ENCODE assay signal across 8 cellular contexts in genomic region chr6:121055572-121056163, GRCh38.
DNase-seq lines count a peak whose midpoint lies in the region; ATAC-seq, FAIRE-seq and TF ChIP-seq lines count a peak whose summit lies in the region.

No MANE protein-coding gene starts in this region.

- ATAC-seq in activated CD8-positive, alpha-beta memory T cell treated with anti-CD3 and anti-CD28 coated beads, Interleukin-2, amount 10 ng/mL, durations not matched to agents 7 days and 5 days = peak; percentile 36
- ATAC-seq in SK-N-SH treated with all-trans-retinoic acid at 6 μM for 48 hours = peak; percentile 96

- no peak overlapping the region for H3K4me3 Mint-ChIP-seq in activated CD8-positive, alpha-beta memory T cell treated with anti-CD3 and anti-CD28 coated beads, Interleukin-2, amount 10 ng/mL, durations not matched to agents 7 days and 5 days

- H3K9me3 Mint-ChIP-seq in activated CD8-positive, alpha-beta memory T cell treated with anti-CD3 and anti-CD28 coated beads, Interleukin-2, amount 10 ng/mL, durations not matched to agents 7 days and 5 days (ENCODE audit: low read depth) = no peaks in the 10 kb centered on the region

- no peak for FAIRE-seq in H54 (lab: Jason Lieb, UNC)

- H3K27me3 Mint-ChIP-seq in activated CD8-positive, alpha-beta memory T cell treated with anti-CD3 and anti-CD28 coated beads, Interleukin-2, amount 10 ng/mL, durations not matched to agents 7 days and 5 days = no peaks in the 10 kb centered on the region

- TF ChIP-seq POLR2A in H54 (IDR thresholded peaks at IDR 0.05; ENCODE audit: low read depth, low read length) = no peak

- H3K4me3 ChIP-seq in fibroblast of villous mesenchyme (ENCODE audit: low read depth, low read length) = no peak overlapping the region

- no peak for DNase-seq in activated CD8-positive, alpha-beta memory T cell treated with anti-CD3 and anti-CD28 coated beads, Interleukin-2, amount 10 ng/mL, durations not matched to agents 7 days and 5 days
- no peak for DNase-seq in activated CD8-positive, alpha-beta memory T cell treated with anti-CD3 and anti-CD28 coated beads, Interleukin-2, amount 50 U/mL, for 4 hours
- DNase-seq in H54 (ENCODE audit: insufficient read length, low spot score) = peak; percentile 7
- peak; percentile 60 for DNase-seq in LoVo (ENCODE audit: low spot score)
- DNase-seq in fibroblast of villous mesenchyme (ENCODE audit: low read depth) = peak; percentile 61
- DNase-seq in pons (ENCODE audit: low spot score) = peak; percentile 62
- no peak for DNase-seq in activated CD4-positive, alpha-beta T cell treated with anti-CD3 and anti-CD28 coated beads for 48 hours

- TF ChIP-seq CTCF in fibroblast of villous mesenchyme (IDR thresholded peaks at IDR 0.05; ENCODE audit: insufficient read depth, low read depth, low read length) = peak; percentile 82

- CTCF ChIA-PET in activated CD8-positive, alpha-beta memory T cell treated with anti-CD3 and anti-CD28 coated beads, Interleukin-2, amount 10 ng/mL, durations not matched to agents 7 days and 5 days (lab: Charles Lee) = interaction anchor here (1.2 to 5.1 kb wide), 5 partner anchors 12 to 348 kb away, joined by 3 to 41 read pairs (median 4); no protein-coding TSS in a partner anchor

- no peak overlapping the region for H3K27ac Mint-ChIP-seq in activated CD8-positive, alpha-beta memory T cell treated with anti-CD3 and anti-CD28 coated beads, Interleukin-2, amount 10 ng/mL, durations not matched to agents 7 days and 5 days

- no peaks in the 10 kb centered on the region for H3K4me1 Mint-ChIP-seq in activated CD8-positive, alpha-beta memory T cell treated with anti-CD3 and anti-CD28 coated beads, Interleukin-2, amount 10 ng/mL, durations not matched to agents 7 days and 5 days

- no peaks in the 10 kb centered on the region for H3K36me3 Mint-ChIP-seq in activated CD8-positive, alpha-beta memory T cell treated with anti-CD3 and anti-CD28 coated beads, Interleukin-2, amount 10 ng/mL, durations not matched to agents 7 days and 5 days

TF ChIP-seq in SK-N-SH treated with all-trans-retinoic acid at 6 μM for 48 hours, 23 proteins besides CTCF, POLR2A, EP300 and RAD21:
- TF ChIP-seq RARB (CRISPR knock-in tag; IDR thresholded peaks at IDR 0.05) = no peak
- no peak for TF ChIP-seq SNAI2 (CRISPR knock-in tag; IDR thresholded peaks at IDR 0.05)
- no peak for TF ChIP-seq ARNTL (CRISPR knock-in tag; IDR thresholded peaks at IDR 0.05; ENCODE audit: borderline replicate concordance, low read depth)
- TF ChIP-seq POU6F1 (CRISPR knock-in tag; IDR thresholded peaks at IDR 0.05; ENCODE audit: borderline replicate concordance, low read depth) = no peak
- TF ChIP-seq ZNF70 (CRISPR knock-in tag; IDR thresholded peaks at IDR 0.05) = no peak
- no peak for TF ChIP-seq ZFP3 (CRISPR knock-in tag; IDR thresholded peaks at IDR 0.05)
- TF ChIP-seq TCF4 (CRISPR knock-in tag; IDR thresholded peaks at IDR 0.05; ENCODE audit: borderline replicate concordance) = no peak
- no peak for TF ChIP-seq PPARA (CRISPR knock-in tag; IDR thresholded peaks at IDR 0.05; ENCODE audit: borderline replicate concordance)

Comparison
In these comparisons a context has a peak if more than half of its experiments do, and no peak if none do; other contexts are left out.
1. DNase-seq: peak in H54 (single experiment), LoVo (single experiment), fibroblast of villous mesenchyme (single experiment) and pons (single experiment); none in activated CD8-positive, alpha-beta memory T cell treated with anti-CD3 and anti-CD28 coated beads, Interleukin-2, amount 10 ng/mL, durations not matched to agents 7 days and 5 days (single experiment), activated CD8-positive, alpha-beta memory T cell treated with anti-CD3 and anti-CD28 coated beads, Interleukin-2, amount 50 U/mL, for 4 hours (single experiment) and activated CD4-positive, alpha-beta T cell treated with anti-CD3 and anti-CD28 coated beads for 48 hours (single experiment).